In the genomic region with DNA sequence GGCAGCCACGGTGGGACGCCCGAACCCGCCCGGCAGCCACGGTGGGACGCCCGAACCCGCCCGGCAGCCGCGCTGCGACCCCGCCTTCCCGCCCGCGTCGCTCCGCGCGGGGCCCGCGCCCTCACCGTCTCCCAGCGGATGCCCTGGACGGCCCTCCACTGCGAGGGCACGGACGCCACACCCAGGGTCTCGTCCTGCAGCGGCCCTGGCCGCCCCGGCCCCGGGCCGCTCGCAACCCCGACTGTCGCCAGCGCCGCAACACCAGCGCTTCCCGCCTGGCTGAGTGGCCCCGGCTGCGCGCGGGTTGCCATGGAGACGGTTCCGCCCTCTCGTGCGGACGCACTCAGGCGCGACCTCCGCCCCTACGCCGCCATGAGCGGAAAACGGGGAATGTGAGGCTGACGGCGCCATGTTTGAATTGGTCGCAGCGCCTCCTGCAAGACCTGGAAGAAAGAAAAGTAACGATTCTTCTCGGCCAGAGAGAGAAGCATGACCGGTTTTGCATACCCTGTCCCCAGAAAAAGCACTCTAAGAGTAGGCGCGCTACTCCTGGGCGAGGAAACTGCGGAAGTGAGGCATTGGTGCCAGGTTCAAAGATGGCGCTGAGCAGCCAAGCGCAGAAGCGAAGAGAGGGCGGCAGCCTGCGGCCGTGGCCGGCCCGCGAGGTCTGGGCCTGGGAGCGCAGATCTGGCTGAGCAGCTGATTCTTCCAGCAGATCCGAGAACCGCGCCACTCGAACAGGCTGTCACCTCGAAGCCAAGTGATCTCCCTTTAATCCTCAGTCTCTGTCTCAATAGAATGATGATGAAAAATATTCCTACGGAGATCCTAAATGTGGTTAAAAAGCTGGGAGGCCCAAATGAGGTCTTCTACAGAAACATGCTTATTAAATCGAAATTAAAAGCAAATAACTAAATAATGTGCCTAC, we compare ENCODE assay signal across 8 cellular contexts. TPM values are rescaled to one million over a fixed set of nuclear protein-coding genes. Genes with fewer than 3 reads are reported as not detected.
DNase-seq lines count a peak whose midpoint lies in the region; ATAC-seq and TF ChIP-seq lines count a peak whose summit lies in the region.

A gene (minus strand): TSS at position 432 of the 928 bp plus-strand sequence. CDS start 121 bp downstream, at position 311.

- peak within 1 kb of the TSS; percentile 92 for H3K4me3 Mint-ChIP-seq in T-helper 17 cell

- H3K4me1 Mint-ChIP-seq in T-helper 17 cell = peaks cover 5% of the 10 kb centered on the region

- no peaks in the 10 kb centered on the region for H3K36me3 Mint-ChIP-seq in T-helper 17 cell (ENCODE audit: low read depth)

- TF ChIP-seq CTCF in GM13977 (IDR thresholded peaks at IDR 0.05; ENCODE audit: extremely low read depth, insufficient read depth, missing control alignments) = no peak
- no peak for TF ChIP-seq CTCF in right atrium auricular region (IDR thresholded peaks at IDR 0.05)
- no peak for TF ChIP-seq CTCF in psoas muscle (IDR thresholded peaks at IDR 0.05)

- in situ Hi-C loops in GM13977 (cut with MboI; ENCODE audit: low pct_unique_long_range_greater_than_20kb, low sequenced_read_pairs, unreplicated experiment) = no loop called here

- intact Hi-C loops in psoas muscle (cut with DNase I) = no loop called here

- no peaks in the 10 kb centered on the region for H3K27me3 Mint-ChIP-seq in T-helper 17 cell

- H3K4me3 ChIP-seq in right atrium auricular region (peak within 1 kb of the TSS; percentile 66 to 75), psoas muscle (peak within 1 kb of the TSS; percentile 82), urinary bladder (ENCODE audit: low read depth, low read length) (peak within 1 kb of the TSS; percentile 80)

- no peaks in the 10 kb centered on the region for H3K36me3 ChIP-seq in right atrium auricular region
- no peaks in the 10 kb centered on the region for H3K36me3 ChIP-seq in psoas muscle (ENCODE audit: insufficient read depth in 1 of 2, low read depth in 1 of 2)
- H3K36me3 ChIP-seq in urinary bladder (ENCODE audit: insufficient read depth) = no peaks in the 10 kb centered on the region

- DNase-seq in GM13977 (ENCODE audit: low spot score) (peak; percentile 90), NCI-H1694 (lab: John Stamatoyannopoulos, UW) (peak; percentile 42), T-helper 17 cell (peak; percentile 93 to 97 (median 95)), amygdala (lab: John Stamatoyannopoulos, UW) (peak; percentile 36 to 97 (median 86)), right atrium auricular region (ENCODE audit: low spot score) (peak; percentile 96), psoas muscle (peak; percentile 97 to 99)

- H3K27ac ChIP-seq in right atrium auricular region (peak within 1 kb of the TSS; percentile 94 to 97), psoas muscle (peak within 1 kb of the TSS; percentile 94), urinary bladder (ENCODE audit: low read depth) (peak within 1 kb of the TSS; percentile 99)

- no peaks in the 10 kb centered on the region for H3K9me3 ChIP-seq in T-helper 17 cell (ENCODE audit: control insufficient read depth, low read length, poor library complexity, severe bottlenecking)
- H3K9me3 ChIP-seq in right atrium auricular region = no peaks in the 10 kb centered on the region
- H3K9me3 ChIP-seq in psoas muscle = no peaks in the 10 kb centered on the region

- ATAC-seq in HG02884 (IDR thresholded peaks at IDR 0.05; ENCODE audit: unreplicated experiment) = peak; percentile 66
- ATAC-seq in T-helper 17 cell = peak; percentile 97
- ATAC-seq in psoas muscle = peak; percentile 99 to 100 (median 100)

- H3K27me3 ChIP-seq in right atrium auricular region = no peaks in the 10 kb centered on the region
- no peaks in the 10 kb centered on the region for H3K27me3 ChIP-seq in psoas muscle (ENCODE audit: insufficient read depth in 3 of 3, low read length in 2 of 3)

- H3K4me1 ChIP-seq in right atrium auricular region (peaks cover 0 to 6% of the 10 kb centered on the region in 2 donors), psoas muscle (no peaks in the 10 kb centered on the region), urinary bladder (ENCODE audit: insufficient read depth) (no peaks in the 10 kb centered on the region)

- WGBS in psoas muscle, 3 donors = 0 to 1% (median 1%) methylated on average over 79 to 86 of the region's 86 CpGs
- under 1% methylated on average over 86 of the region's 86 CpGs for WGBS in urinary bladder

- peak within 1 kb of the TSS; percentile 96 for H3K27ac Mint-ChIP-seq in T-helper 17 cell

RNA-seq across cellular contexts. Expression of the gene that starts here (rescaled TPM):
- total RNA-seq in T-helper 17 cell (1 to 10 TPM; 3.7 to 3.8 TPM), right atrium auricular region (10 to 100 TPM; 23.1 to 33.1 TPM), psoas muscle (10 to 100 TPM in 2 of 4 donors, 1 to 10 TPM in 2; 6.3 to 10.3 (median 8.6) TPM), urinary bladder (26.9 TPM)
- polyA plus RNA-seq in psoas muscle (10 to 100 TPM; 19.0 to 29.1 (median 25.0) TPM), urinary bladder (30.3 TPM)

Comparison
In these comparisons a context has a peak if more than half of its experiments do, and no peak if none do; other contexts are left out.
1. Peak in every context shown above with its lines: DNase-seq, ATAC-seq, H3K4me3 ChIP-seq and H3K27ac ChIP-seq.
2. DNase-seq: peak in every context shown above with its lines; median percentile 98 in psoas muscle; 96 in right atrium auricular region; 95 in T-helper 17 cell; 90 in GM13977; 86 in amygdala; 42 in NCI-H1694.